In genomic region chr16:21603920-21604319, GRCh38 we compare ENCODE assay signal across 11 cellular contexts. TPM values are rescaled to one million over a fixed set of nuclear protein-coding genes. Genes with fewer than 3 reads are reported as not detected.
DNase-seq lines count a peak whose midpoint lies in the region; ATAC-seq and TF ChIP-seq lines count a peak whose summit lies in the region.
"Had no signal": no experiment of that assay in that cellular context is flagged by ENCODE, and none has a peak within 500 bp of the region (broad histone marks: within the 10 kb centered on the region; RNA-seq: fewer than 3 reads in every experiment).

No MANE protein-coding gene starts in this region.

- H3K27ac ChIP-seq in SK-N-SH (ENCODE audit: low read depth in 2 of 2, low read length in 1 of 2) (peak overlapping the region in 1 of 2 experiments; percentile 13; a peak in 1 of 4 replicates), smooth muscle cell (ENCODE audit: low read depth) (peak overlapping the region; percentile 37), brain microvascular endothelial cell (no peak overlapping the region), lower lobe of right lung (no peak overlapping the region)
- H3K27ac ChIP-seq: right atrium auricular region had no signal

- CTCF ChIA-PET in SK-N-SH (lab: Yijun Ruan, JAX), result interaction anchor here (0.9 to 3.2 kb wide), 7 partner anchors 10 to 474 kb away, joined by 3 to 15 read pairs (median 4); no protein-coding TSS in a partner anchor

- H3K9me3 ChIP-seq in SK-N-SH (no peaks in the 10 kb centered on the region), smooth muscle cell (replicated peaks; ENCODE audit: low read depth) (no peaks in the 10 kb centered on the region), lower lobe of right lung (no peaks in the 10 kb centered on the region)
- H3K9me3 ChIP-seq: HAP-1, right atrium auricular region had no signal

- no peak overlapping the region for H3K9ac ChIP-seq in SK-N-SH
- no peak overlapping the region for H3K9ac ChIP-seq in smooth muscle cell (ENCODE audit: low read depth)

- 38% methylated on average over 3 of the region's 3 CpGs for WGBS in SK-N-SH (ENCODE audit: low lambda C conversion rate)
- 4% methylated on average over 3 of the region's 3 CpGs for WGBS in smooth muscle cell (ENCODE audit: low lambda C conversion rate)

- H3K79me2 ChIP-seq in SK-N-SH (ENCODE audit: insufficient read depth) (peaks cover 90% of the 10 kb centered on the region), smooth muscle cell (ENCODE audit: low read depth) (peaks cover 91% of the 10 kb centered on the region)

- in situ Hi-C loops in brain microvascular endothelial cell (cut with HindIII; ENCODE audit: low pct_ligation_motif_present, low sequenced_read_pairs), result no loop called here

- H3K4me3 ChIP-seq in SK-N-SH (ENCODE audit: low read depth in 2 of 2, low read length in 1 of 2) (no peak overlapping the region), smooth muscle cell (no peak overlapping the region), brain microvascular endothelial cell (ENCODE audit: low read depth, low read length) (no peak overlapping the region), lower lobe of right lung (no peak overlapping the region)
- H3K4me3 ChIP-seq: HAP-1, right atrium auricular region had no signal

- H3K4me2 ChIP-seq in SK-N-SH, result no peak overlapping the region; the same call in 1 of the 2 replicates
- peak overlapping the region; percentile 32 for H3K4me2 ChIP-seq in smooth muscle cell

- TF ChIP-seq EP300 in SK-N-SH (IDR thresholded peaks at IDR 0.05; ENCODE audit: borderline replicate concordance in 1 of 2, low read depth in 1 of 2, low read length in 1 of 2), result no peak

- TF ChIP-seq CTCF in SK-N-SH (IDR thresholded peaks at IDR 0.05) (no peak), smooth muscle cell (IDR thresholded peaks at IDR 0.05; ENCODE audit: borderline replicate concordance, insufficient read depth, poor library complexity, severe bottlenecking) (no peak), brain microvascular endothelial cell (IDR thresholded peaks at IDR 0.05; ENCODE audit: low read depth, low read length, missing control alignments) (no peak), lower lobe of right lung (IDR thresholded peaks at IDR 0.05) (no peak)

- DNase-seq in HCEC 1CT (peak; percentile 11), SK-N-SH (peak; percentile 19), glomerular visceral epithelial cell (ENCODE audit: extremely low spot score) (peak; percentile 27), smooth muscle cell (lab: John Stamatoyannopoulos, UW; ENCODE audit: unreplicated experiment) (no peak), brain microvascular endothelial cell (no peak), lower lobe of right lung (no peak)
- DNase-seq: NCI-H2029 treated with DMSO at 0.1 percent for 48 hours had no signal

- no peak for ATAC-seq in lower lobe of right lung
- ATAC-seq in HG03354 (IDR thresholded peaks at IDR 0.05; ENCODE audit: poor library complexity, severe bottlenecking, unreplicated experiment), result no peak

- no peak for TF ChIP-seq RAD21 in SK-N-SH (IDR thresholded peaks at IDR 0.05; ENCODE audit: low read length)

- H3K4me1 ChIP-seq in SK-N-SH (ENCODE audit: control insufficient read depth in 1 of 2, insufficient read depth in 2 of 2, low read depth in 1 of 2, low read length in 1 of 2), result peaks cover 4 to 18% of the 10 kb centered on the region in 2 experiments; a peak in 3 of 4 replicates
- H3K4me1 ChIP-seq in smooth muscle cell (ENCODE audit: low read depth), result peaks cover 12% of the 10 kb centered on the region
- H3K4me1 ChIP-seq in lower lobe of right lung, result peaks cover 63% of the 10 kb centered on the region

- H3K9me2 ChIP-seq in SK-N-SH, result no peaks in the 10 kb centered on the region

- H3F3A ChIP-seq in SK-N-SH (replicated peaks; ENCODE audit: insufficient read depth) (no peaks in the 10 kb centered on the region), smooth muscle cell (ENCODE audit: low read depth) (peaks cover 9% of the 10 kb centered on the region)

- POLR2A ChIA-PET in SK-N-SH (lab: Yijun Ruan, JAX), result interaction anchor here (0.6 kb wide), 1 partner anchor 57 kb away, joined by 3 read pairs; no protein-coding TSS in a partner anchor

- H4K20me1 ChIP-seq in SK-N-SH (ENCODE audit: insufficient read depth) (peaks cover 89% of the 10 kb centered on the region), smooth muscle cell (ENCODE audit: low read depth) (peaks cover 87% of the 10 kb centered on the region)

- H3K27me3 ChIP-seq in SK-N-SH (ENCODE audit: insufficient read depth) (no peaks in the 10 kb centered on the region), smooth muscle cell (ENCODE audit: low read depth) (no peaks in the 10 kb centered on the region), brain microvascular endothelial cell (replicated peaks) (no peaks in the 10 kb centered on the region), lower lobe of right lung (ENCODE audit: low read depth) (no peaks in the 10 kb centered on the region)
- H3K27me3 ChIP-seq: right atrium auricular region had no signal

- no peaks in the 10 kb centered on the region for H3K36me3 ChIP-seq in SK-N-SH (replicated peaks in 1 of 2; ENCODE audit: control insufficient read depth in 1 of 2, insufficient read depth in 2 of 2, low read length in 1 of 2)
- no peaks in the 10 kb centered on the region for H3K36me3 ChIP-seq in smooth muscle cell (ENCODE audit: low read depth)
- H3K36me3 ChIP-seq in brain microvascular endothelial cell (replicated peaks), result no peaks in the 10 kb centered on the region
- H3K36me3 ChIP-seq in lower lobe of right lung, result no peaks in the 10 kb centered on the region
- H3K36me3 ChIP-seq: right atrium auricular region had no signal

- intact Hi-C loops in lower lobe of right lung (cut with DNase I), result no loop called here

- no peak overlapping the region for H2AFZ ChIP-seq in SK-N-SH (ENCODE audit: low read depth)
- no peak overlapping the region for H2AFZ ChIP-seq in smooth muscle cell (ENCODE audit: low read depth)

TF ChIP-seq in SK-N-SH, 30 proteins besides CTCF, POLR2A, EP300 and RAD21:
- TF ChIP-seq MAX (IDR thresholded peaks at IDR 0.05; ENCODE audit: low read depth) (no peak), GATA2 (CRISPR knock-in tag; IDR thresholded peaks at IDR 0.05) (no peak), SMC3 (IDR thresholded peaks at IDR 0.05; ENCODE audit: low read depth, low read length) (no peak)
- TF ChIP-seq, protein P1, sequence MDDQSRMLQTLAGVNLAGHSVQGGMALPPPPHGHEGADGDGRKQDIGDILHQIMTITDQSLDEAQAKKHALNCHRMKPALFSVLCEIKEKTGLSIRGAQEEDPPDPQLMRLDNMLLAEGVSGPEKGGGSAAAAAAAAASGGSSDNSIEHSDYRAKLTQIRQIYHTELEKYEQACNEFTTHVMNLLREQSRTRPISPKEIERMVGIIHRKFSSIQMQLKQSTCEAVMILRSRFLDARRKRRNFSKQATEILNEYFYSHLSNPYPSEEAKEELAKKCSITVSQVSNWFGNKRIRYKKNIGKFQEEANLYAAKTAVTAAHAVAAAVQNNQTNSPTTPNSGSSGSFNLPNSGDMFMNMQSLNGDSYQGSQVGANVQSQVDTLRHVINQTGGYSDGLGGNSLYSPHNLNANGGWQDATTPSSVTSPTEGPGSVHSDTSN (IDR thresholded peaks at IDR 0.05), result peak; percentile 65

RNA-seq across cellular contexts. Expression of gene METTL9, which starts 4.5 kb away (rescaled TPM):
- polyA plus RNA-seq in SK-N-SH (2012; rRNA removed), result 70.7 and 82.9 TPM in 2 replicates
- polyA plus RNA-seq in SK-N-SH (2012; cell fraction: cytosol; rRNA removed), result 108 and 115 TPM in 2 replicates
- 28.0 and 48.3 TPM in 2 replicates for polyA plus RNA-seq in SK-N-SH (2012; cell fraction: nucleus; rRNA removed)
- total RNA-seq in smooth muscle cell, result 157 and 211 TPM in 2 replicates
- polyA plus RNA-seq in smooth muscle cell, result 97.5 and 104 TPM in 2 replicates
- total RNA-seq in lower lobe of right lung, result 74.1 TPM

RNA-seq across cellular contexts. Expression of gene IGSF6, which starts 48.5 kb away (rescaled TPM):
- polyA plus RNA-seq in SK-N-SH (2012; rRNA removed) (not detected in 2 replicates), smooth muscle cell (0.06 and 0.13 TPM in 2 replicates)
- not detected in 2 replicates for polyA plus RNA-seq in SK-N-SH (2012; cell fraction: cytosol; rRNA removed)
- polyA plus RNA-seq in SK-N-SH (2012; cell fraction: nucleus; rRNA removed), result not detected in 2 replicates
- total RNA-seq in smooth muscle cell (not detected in 2 replicates), lower lobe of right lung (103 TPM)
- total RNA-seq: RPMI7951 had no signal

RNA-seq across cellular contexts. Expression of gene OTOA, which starts 59.8 kb away (rescaled TPM):
- polyA plus RNA-seq in SK-N-SH (2012; rRNA removed) (0.02 TPM in 2 replicates), smooth muscle cell (not detected in 2 replicates)
- polyA plus RNA-seq in SK-N-SH (2012; cell fraction: cytosol; rRNA removed), result 0.01 and 0.04 TPM in 2 replicates
- 0.10 and 0.29 TPM in 2 replicates for polyA plus RNA-seq in SK-N-SH (2012; cell fraction: nucleus; rRNA removed)
- total RNA-seq in smooth muscle cell (0.31 TPM in 1 of 2 replicates, not detected in the other), lower lobe of right lung (0.92 TPM)
- total RNA-seq: right atrium auricular region, RPMI7951 had no signal

Comparison
In these comparisons a context has a peak if more than half of its experiments do, and no peak if none do; other contexts are left out.
1. DNase-seq: peak in HCEC 1CT (single experiment), SK-N-SH (single experiment) and glomerular visceral epithelial cell (single experiment); none in smooth muscle cell (single experiment), brain microvascular endothelial cell (single experiment) and lower lobe of right lung (single experiment).
2. RNA of gene IGSF6, which starts 48.5 kb away (total RNA-seq): 103 TPM in lower lobe of right lung (single experiment); not detected in smooth muscle cell; every median in the first group is over 100 times any median in the second.